Comparison of ENCODE assay signal across 9 cellular contexts in the genomic region with DNA sequence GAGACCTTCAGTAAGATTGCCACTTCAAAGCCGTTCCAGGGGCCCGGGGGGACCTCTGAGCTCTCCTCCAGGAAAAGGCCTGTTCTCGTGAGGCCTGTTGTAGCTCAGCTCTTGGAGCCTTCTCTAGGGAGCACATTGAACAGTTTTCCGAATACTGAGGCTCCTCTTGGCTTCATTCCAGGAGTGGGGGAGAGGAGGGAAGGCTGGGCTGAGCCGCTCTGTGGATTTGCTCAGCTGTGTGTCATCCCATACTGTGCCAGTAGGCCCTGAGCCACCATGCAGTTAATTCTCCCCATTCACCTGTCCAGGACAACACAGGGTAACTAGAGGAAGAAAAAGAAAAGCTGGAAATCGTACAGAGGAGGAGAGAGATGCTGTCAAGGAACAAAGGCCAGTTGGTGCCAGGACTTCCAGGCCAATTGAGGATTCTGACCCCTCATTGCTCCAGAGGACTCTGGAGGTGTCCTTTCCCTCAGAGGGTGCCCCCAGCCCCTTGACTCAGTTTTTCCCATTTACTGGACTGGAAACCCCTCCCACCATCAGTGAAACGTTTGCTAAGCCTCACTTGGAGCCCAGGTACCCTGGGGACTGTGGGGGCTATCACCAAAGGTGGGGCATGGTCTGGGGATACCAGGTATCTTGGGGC. TPM values are rescaled to one million over a fixed set of nuclear protein-coding genes. Genes with fewer than 3 reads are reported as not detected.
DNase-seq lines count a peak whose midpoint lies in the region; ATAC-seq and TF ChIP-seq lines count a peak whose summit lies in the region.
"Had no signal": no experiment of that assay in that cellular context is flagged by ENCODE, and none has a peak within 500 bp of the region (broad histone marks: within the 10 kb centered on the region; RNA-seq: fewer than 3 reads in every experiment).

No MANE protein-coding gene starts in this region.

- peak; percentile 55 for DNase-seq in DMS153 (lab: John Stamatoyannopoulos, UW)
- DNase-seq in DMS153 treated with DMSO at 0.1 percent for 48 hours (lab: John Stamatoyannopoulos, UW; ENCODE audit: unreplicated experiment) = no peak
- DNase-seq in breast epithelium (ENCODE audit: low spot score in 2 of 2) = peak in 1 of 2 donors; percentile 25
- peak; percentile 34 for DNase-seq in left lobe of liver (ENCODE audit: low spot score)
- DNase-seq in upper lobe of right lung = peak; percentile 36
- DNase-seq in activated CD8-positive, alpha-beta memory T cell treated with anti-CD3 and anti-CD28 coated beads, Interleukin-2, amount 10 ng/mL, durations not matched to agents 7 days and 5 days = no peak
- DNase-seq in UCSD-AML1 (lab: John Stamatoyannopoulos, UW; ENCODE audit: unreplicated experiment) = no peak
- DNase-seq: activated naive CD8-positive, alpha-beta T cell treated with anti-CD3 and anti-CD28 coated beads, Interleukin-2, amount 10 ng/mL, durations not matched to agents 7 days and 5 days had no signal

- CTCF ChIA-PET in activated CD8-positive, alpha-beta memory T cell treated with anti-CD3 and anti-CD28 coated beads, Interleukin-2, amount 10 ng/mL, durations not matched to agents 7 days and 5 days (lab: Charles Lee) = interaction anchor here (0.8 kb wide), 1 partner anchor 41 kb away, joined by 3 read pairs; a partner anchor contains a TSS

- no peaks in the 10 kb centered on the region for H3K27me3 ChIP-seq in breast epithelium
- no peaks in the 10 kb centered on the region for H3K27me3 ChIP-seq in upper lobe of right lung

- no peaks in the 10 kb centered on the region for H3K36me3 ChIP-seq in breast epithelium
- H3K36me3 ChIP-seq in upper lobe of right lung = no peaks in the 10 kb centered on the region

- H3K27me3 Mint-ChIP-seq in activated CD8-positive, alpha-beta memory T cell treated with anti-CD3 and anti-CD28 coated beads, Interleukin-2, amount 10 ng/mL, durations not matched to agents 7 days and 5 days = no peaks in the 10 kb centered on the region

- no peaks in the 10 kb centered on the region for H3K36me3 Mint-ChIP-seq in activated CD8-positive, alpha-beta memory T cell treated with anti-CD3 and anti-CD28 coated beads, Interleukin-2, amount 10 ng/mL, durations not matched to agents 7 days and 5 days
- H3K36me3 Mint-ChIP-seq: activated naive CD8-positive, alpha-beta T cell treated with anti-CD3 and anti-CD28 coated beads, Interleukin-2, amount 10 ng/mL, durations not matched to agents 7 days and 5 days had no signal

- H3K4me1 ChIP-seq in breast epithelium (peaks cover 8% of the 10 kb centered on the region in 2 donors), upper lobe of right lung (peaks cover 47% of the 10 kb centered on the region)

- H3K9me3 Mint-ChIP-seq in activated CD8-positive, alpha-beta memory T cell treated with anti-CD3 and anti-CD28 coated beads, Interleukin-2, amount 10 ng/mL, durations not matched to agents 7 days and 5 days (ENCODE audit: low read depth) = no peaks in the 10 kb centered on the region
- H3K9me3 Mint-ChIP-seq: activated naive CD8-positive, alpha-beta T cell treated with anti-CD3 and anti-CD28 coated beads, Interleukin-2, amount 10 ng/mL, durations not matched to agents 7 days and 5 days had no signal

- H3K27ac Mint-ChIP-seq in activated CD8-positive, alpha-beta memory T cell treated with anti-CD3 and anti-CD28 coated beads, Interleukin-2, amount 10 ng/mL, durations not matched to agents 7 days and 5 days = no peak overlapping the region
- H3K27ac Mint-ChIP-seq: activated naive CD8-positive, alpha-beta T cell treated with anti-CD3 and anti-CD28 coated beads, Interleukin-2, amount 10 ng/mL, durations not matched to agents 7 days and 5 days had no signal

- H3K4me3 ChIP-seq in breast epithelium (no peak overlapping the region), upper lobe of right lung (no peak overlapping the region)

- no peak overlapping the region for H3K4me3 Mint-ChIP-seq in activated CD8-positive, alpha-beta memory T cell treated with anti-CD3 and anti-CD28 coated beads, Interleukin-2, amount 10 ng/mL, durations not matched to agents 7 days and 5 days
- H3K4me3 Mint-ChIP-seq: activated naive CD8-positive, alpha-beta T cell treated with anti-CD3 and anti-CD28 coated beads, Interleukin-2, amount 10 ng/mL, durations not matched to agents 7 days and 5 days had no signal

- intact Hi-C loops in breast epithelium (cut with DNase I; ENCODE audit: low total_unique reads) (no loop called here), upper lobe of right lung (cut with DNase I) (no loop called here)

- no peak for TF ChIP-seq POLR2A in breast epithelium (IDR thresholded peaks at IDR 0.05)

- no peaks in the 10 kb centered on the region for H3K4me1 Mint-ChIP-seq in activated CD8-positive, alpha-beta memory T cell treated with anti-CD3 and anti-CD28 coated beads, Interleukin-2, amount 10 ng/mL, durations not matched to agents 7 days and 5 days
- H3K4me1 Mint-ChIP-seq: activated naive CD8-positive, alpha-beta T cell treated with anti-CD3 and anti-CD28 coated beads, Interleukin-2, amount 10 ng/mL, durations not matched to agents 7 days and 5 days had no signal

- peak overlapping the region; percentile 29 to 77 for H3K27ac ChIP-seq in breast epithelium
- no peak overlapping the region for H3K27ac ChIP-seq in upper lobe of right lung

- ATAC-seq in left lobe of liver (no peak), upper lobe of right lung (no peak), GM18498 (IDR thresholded peaks at IDR 0.05; ENCODE audit: unreplicated experiment) (no peak)
- no peak for ATAC-seq in activated CD8-positive, alpha-beta memory T cell treated with anti-CD3 and anti-CD28 coated beads, Interleukin-2, amount 10 ng/mL, durations not matched to agents 7 days and 5 days

- no peaks in the 10 kb centered on the region for H3K9me3 ChIP-seq in breast epithelium
- no peaks in the 10 kb centered on the region for H3K9me3 ChIP-seq in upper lobe of right lung

- no peak for TF ChIP-seq CTCF in breast epithelium (IDR thresholded peaks at IDR 0.05)
- no peak for TF ChIP-seq CTCF in upper lobe of right lung (IDR thresholded peaks at IDR 0.05)

RNA-seq across cellular contexts. Expression of a gene that starts 41.4 kb away (rescaled TPM):
- 10 to 100 TPM; 19.0 to 31.8 (median 25.9) TPM for total RNA-seq in breast epithelium
- total RNA-seq in left lobe of liver = 20.1 TPM
- 35.8 TPM for total RNA-seq in upper lobe of right lung
- 10 to 100 TPM; 12.8 to 12.9 TPM for total RNA-seq in activated CD8-positive, alpha-beta memory T cell treated with anti-CD3 and anti-CD28 coated beads, Interleukin-2, amount 10 ng/mL, durations not matched to agents 7 days and 5 days

RNA-seq across cellular contexts. Expression of a gene that starts 57.5 kb away (rescaled TPM):
- total RNA-seq in breast epithelium (under 1 TPM; under 0.01 to 0.15 (median under 0.01) TPM), left lobe of liver (3.5 TPM), upper lobe of right lung (0.72 TPM)
- not detected for total RNA-seq in activated CD8-positive, alpha-beta memory T cell treated with anti-CD3 and anti-CD28 coated beads, Interleukin-2, amount 10 ng/mL, durations not matched to agents 7 days and 5 days
- total RNA-seq: activated naive CD8-positive, alpha-beta T cell treated with anti-CD3 and anti-CD28 coated beads, Interleukin-2, amount 10 ng/mL, durations not matched to agents 7 days and 5 days had no signal

Comparison
In these comparisons a context has a peak if more than half of its experiments do, and no peak if none do; other contexts are left out.
1. DNase-seq: peak in DMS153 (single experiment), left lobe of liver (single experiment) and upper lobe of right lung (single experiment); none in DMS153 treated with DMSO at 0.1 percent for 48 hours (single experiment), activated CD8-positive, alpha-beta memory T cell treated with anti-CD3 and anti-CD28 coated beads, Interleukin-2, amount 10 ng/mL, durations not matched to agents 7 days and 5 days (single experiment) and UCSD-AML1 (single experiment).